ENCODE assay signal across 8 cellular contexts in the genomic region with DNA sequence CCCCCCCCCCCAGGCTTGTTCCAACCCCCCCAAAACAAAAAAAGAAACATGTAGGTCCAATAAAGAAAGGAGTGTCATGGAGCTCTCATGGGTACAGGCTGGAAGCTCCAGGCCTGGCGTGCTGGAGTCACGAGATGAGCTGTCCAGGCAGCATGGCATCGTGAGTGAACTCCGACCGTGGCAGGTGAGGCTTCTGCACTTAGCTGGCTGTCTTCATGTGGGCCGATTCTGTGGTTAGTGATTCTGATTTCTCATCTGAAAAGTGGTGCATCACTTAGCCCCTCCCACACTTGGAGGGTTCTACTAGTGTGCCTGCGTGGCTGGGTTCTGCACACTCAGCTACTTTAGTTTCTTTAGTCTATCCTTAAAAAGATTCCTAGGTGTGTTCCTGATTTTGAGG.
DNase-seq lines count a peak whose midpoint lies in the region; ATAC-seq and TF ChIP-seq lines count a peak whose summit lies in the region.

No MANE protein-coding gene starts in this region.

- no peaks in the 10 kb centered on the region for H3K27me3 Mint-ChIP-seq in WTC11 (ENCODE audit: low read depth)

- POLR2A ChIA-PET in WTC11 (lab: Charles Lee), result no interaction called here

- ATAC-seq in GM18868 (IDR thresholded peaks at IDR 0.05; ENCODE audit: unreplicated experiment), result peak; percentile 43
- ATAC-seq in HG03439 (IDR thresholded peaks at IDR 0.05; ENCODE audit: unreplicated experiment), result peak; percentile 54
- no peak for ATAC-seq in WTC11

- peaks cover 63% of the 10 kb centered on the region for H3K4me1 Mint-ChIP-seq in WTC11

- DNase-seq in activated T-cell treated with anti-CD3 and anti-CD28 coated beads for 24 hours (ENCODE audit: low read depth), result peak; percentile 63
- peak; percentile 61 to 66 for DNase-seq in stimulated activated CD4-positive, alpha-beta T cell treated with anti-CD3 and anti-CD28 coated beads, Interleukin-15, amount 100 ng/mL, for 48 hours (ENCODE audit: low read depth in 2 of 2)
- no peak for DNase-seq in NCI-H1417 (lab: John Stamatoyannopoulos, UW)
- no peak for DNase-seq in WTC11 (ENCODE audit: low spot score)
- DNase-seq in cerebellar cortex (ENCODE audit: low spot score), result no peak
- no peak for DNase-seq in RKO (ENCODE audit: low spot score)

- no peak for TF ChIP-seq CTCF in WTC11 (IDR thresholded peaks at IDR 0.05)

- H3K27ac Mint-ChIP-seq in WTC11, result no peak overlapping the region

- CTCF ChIA-PET in WTC11 (lab: Charles Lee), result interaction anchor here (1.0 to 1.7 kb wide), 3 partner anchors 9 to 323 kb away, joined by 3 to 7 read pairs (median 6); no protein-coding TSS in a partner anchor

- peaks cover 15% of the 10 kb centered on the region for H3K9me3 Mint-ChIP-seq in WTC11

- peaks cover 31% of the 10 kb centered on the region for H3K36me3 Mint-ChIP-seq in WTC11

- no peak overlapping the region for H3K4me3 Mint-ChIP-seq in WTC11

TF ChIP-seq in WTC11, 78 proteins besides CTCF, POLR2A, EP300 and RAD21:
- no peak for TF ChIP-seq ELF4 (CRISPR knock-in tag; IDR thresholded peaks at IDR 0.05; ENCODE audit: low read depth)

Comparison
In these comparisons a context has a peak if more than half of its experiments do, and no peak if none do; other contexts are left out.
1. DNase-seq: peak in activated T-cell treated with anti-CD3 and anti-CD28 coated beads for 24 hours (single experiment) and stimulated activated CD4-positive, alpha-beta T cell treated with anti-CD3 and anti-CD28 coated beads, Interleukin-15, amount 100 ng/mL, for 48 hours (2 of 2); none in NCI-H1417 (0 of 3), WTC11 (single experiment), cerebellar cortex (single experiment) and RKO (single experiment).